In the genomic region with DNA sequence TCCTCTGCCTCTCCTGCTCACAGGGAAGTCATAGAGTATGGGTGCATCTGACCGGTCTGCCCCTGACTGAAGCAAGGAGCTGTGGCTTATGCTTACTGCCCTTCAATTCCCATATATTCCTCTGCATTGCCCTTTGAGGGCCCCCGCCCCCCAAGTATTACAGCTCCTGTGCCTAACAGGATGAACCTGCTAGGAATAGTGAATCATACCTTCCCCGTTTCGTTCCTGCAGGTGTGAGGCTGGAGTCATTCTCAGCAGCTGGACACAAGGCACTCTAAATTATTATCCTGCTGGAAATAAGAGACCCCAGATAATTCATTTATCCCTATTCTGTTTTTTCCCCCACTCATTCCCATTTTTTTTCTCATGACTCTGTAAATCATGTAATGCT, we compare ENCODE assay signal across 19 cellular contexts. TPM values are rescaled to one million over a fixed set of nuclear protein-coding genes. Genes with fewer than 3 reads are reported as not detected.
A peak's percentile ranks its signal among the peaks of the same experiment; 100 is the strongest.
DNase-seq lines count a peak whose midpoint lies in the region; ATAC-seq and TF ChIP-seq lines count a peak whose summit lies in the region.
"Had no signal": no experiment of that assay in that cellular context is flagged by ENCODE, and none has a peak within 500 bp of the region (broad histone marks: within the 10 kb centered on the region; RNA-seq: fewer than 3 reads in every experiment).

No MANE protein-coding gene starts in this region.

- no peak overlapping the region for H2AFZ ChIP-seq in trophoblast cell (ENCODE audit: insufficient read depth, low read length, poor library complexity)

- H2AK5ac ChIP-seq in trophoblast cell (ENCODE audit: low read length) = no peak overlapping the region

- no peak overlapping the region for H2BK5ac ChIP-seq in trophoblast cell (ENCODE audit: low read depth, low read length, poor library complexity)

- no peak overlapping the region for H3K18ac ChIP-seq in trophoblast cell (ENCODE audit: low read length)

- peaks cover 54% of the 10 kb centered on the region for H3K27me3 ChIP-seq in foreskin keratinocyte
- H3K27me3 ChIP-seq in trophoblast cell (ENCODE audit: insufficient read depth, low read length) = peaks cover 16% of the 10 kb centered on the region

- peaks cover 25% of the 10 kb centered on the region for H3K4me1 Mint-ChIP-seq in activated CD8-positive, alpha-beta T cell treated with anti-CD3 and anti-CD28 coated beads, Interleukin-2, amount 10 ng/mL, durations not matched to agents 7 days and 5 days (ENCODE audit: low read depth)
- H3K4me1 Mint-ChIP-seq in activated CD8-positive, alpha-beta T cell treated with anti-CD3 and anti-CD28 coated beads for 36 hours (ENCODE audit: low read depth) = peaks cover 14% of the 10 kb centered on the region

- H4K91ac ChIP-seq in trophoblast cell (ENCODE audit: low read depth, low read length) = no peak overlapping the region

- H3K36me3 ChIP-seq in SK-N-MC (ENCODE audit: insufficient read depth, low read length) (peaks cover 4% of the 10 kb centered on the region; the same call in 1 of the 2 replicates), trophoblast cell (ENCODE audit: control insufficient read depth in 1 of 2, insufficient read depth in 2 of 2, low read length in 2 of 2) (no peaks in the 10 kb centered on the region)
- H3K36me3 ChIP-seq: heart left ventricle, lower lobe of right lung, prostate gland had no signal

- no peak overlapping the region for H2BK12ac ChIP-seq in trophoblast cell (ENCODE audit: low read length)

- no peak overlapping the region for H2BK120ac ChIP-seq in trophoblast cell (ENCODE audit: insufficient read depth, low read length, poor library complexity)

- CTCF ChIA-PET in activated CD8-positive, alpha-beta T cell treated with anti-CD3 and anti-CD28 coated beads, Interleukin-2, amount 10 ng/mL, durations not matched to agents 7 days and 5 days (lab: Charles Lee) = interaction anchor here (0.7 to 3.9 kb wide), 5 partner anchors 9 to 300 kb away, joined by 3 to 12 read pairs (median 3); no protein-coding TSS in a partner anchor
- CTCF ChIA-PET in activated CD8-positive, alpha-beta T cell treated with anti-CD3 and anti-CD28 coated beads for 36 hours (lab: Charles Lee) = interaction anchor here (1.0 kb wide), 2 partner anchors 10 to 24 kb away, joined by 4 to 5 read pairs; no protein-coding TSS in a partner anchor

- H3K4me2 ChIP-seq in trophoblast cell (ENCODE audit: low read length) = peak overlapping the region; percentile 11

- H3K36me3 Mint-ChIP-seq in activated CD8-positive, alpha-beta T cell treated with anti-CD3 and anti-CD28 coated beads, Interleukin-2, amount 10 ng/mL, durations not matched to agents 7 days and 5 days (ENCODE audit: low read depth) = peaks cover 1% of the 10 kb centered on the region
- H3K36me3 Mint-ChIP-seq in activated CD8-positive, alpha-beta T cell treated with anti-CD3 and anti-CD28 coated beads for 36 hours (ENCODE audit: low read depth) = no peaks in the 10 kb centered on the region

- H3K27ac ChIP-seq in SK-N-MC (no peak overlapping the region), foreskin keratinocyte (no peak overlapping the region), trophoblast cell (ENCODE audit: low read depth, low read length) (no peak overlapping the region)
- H3K27ac ChIP-seq: KMS-11, prostate gland had no signal

- intact Hi-C loops in activated CD8-positive, alpha-beta T cell treated with anti-CD3 and anti-CD28 coated beads for 36 hours (cut with micrococcal nuclease) = no loop called here
- intact Hi-C loops in left ventricle myocardium superior (cut with micrococcal nuclease) = no loop called here

- peaks cover 57% of the 10 kb centered on the region for H3K27me3 Mint-ChIP-seq in activated CD8-positive, alpha-beta T cell treated with anti-CD3 and anti-CD28 coated beads, Interleukin-2, amount 10 ng/mL, durations not matched to agents 7 days and 5 days (ENCODE audit: low read depth)
- peaks cover 53% of the 10 kb centered on the region for H3K27me3 Mint-ChIP-seq in activated CD8-positive, alpha-beta T cell treated with anti-CD3 and anti-CD28 coated beads for 36 hours

- H3K23ac ChIP-seq in trophoblast cell (ENCODE audit: low read length) = no peak overlapping the region

- no peak for DNase-seq in activated CD8-positive, alpha-beta T cell treated with anti-CD3 and anti-CD28 coated beads, Interleukin-2, amount 10 ng/mL, durations not matched to agents 7 days and 5 days
- DNase-seq in activated CD8-positive, alpha-beta T cell treated with anti-CD3 and anti-CD28 coated beads for 36 hours = no peak
- no peak for DNase-seq in SK-N-MC (ENCODE audit: low read depth, low spot score)
- DNase-seq in foreskin keratinocyte = peak in 1 of 2 donors; percentile 69
- DNase-seq in trophoblast cell = no peak
- no peak for DNase-seq in left ventricle myocardium superior
- no peak for DNase-seq in effector CD4-positive, alpha-beta T cell
- DNase-seq: activated T-cell treated with anti-CD3 and anti-CD28 coated beads, Interleukin-2, amount 50 U/mL, for 24 hours; DND-41; HCEC 1CT; heart left ventricle; lower lobe of right lung; NCI-H1694; NCI-H82; SHP77 treated with DMSO at 0.1 percent for 48 hours had no signal

- H3K4me3 Mint-ChIP-seq in activated CD8-positive, alpha-beta T cell treated with anti-CD3 and anti-CD28 coated beads, Interleukin-2, amount 10 ng/mL, durations not matched to agents 7 days and 5 days = peak overlapping the region; percentile 80
- H3K4me3 Mint-ChIP-seq in activated CD8-positive, alpha-beta T cell treated with anti-CD3 and anti-CD28 coated beads for 36 hours = no peak overlapping the region

- H3K9me3 ChIP-seq in SK-N-MC (ENCODE audit: low read depth, low read length) = no peaks in the 10 kb centered on the region
- H3K9me3 ChIP-seq in trophoblast cell (ENCODE audit: insufficient read depth, low read depth, low read length) = peaks cover 2% of the 10 kb centered on the region
- H3K9me3 ChIP-seq: heart left ventricle, lower lobe of right lung, prostate gland had no signal

- H3K4ac ChIP-seq in trophoblast cell (ENCODE audit: low read depth, low read length) = no peak overlapping the region

- no peak overlapping the region for H3K27ac Mint-ChIP-seq in activated CD8-positive, alpha-beta T cell treated with anti-CD3 and anti-CD28 coated beads, Interleukin-2, amount 10 ng/mL, durations not matched to agents 7 days and 5 days
- no peak overlapping the region for H3K27ac Mint-ChIP-seq in activated CD8-positive, alpha-beta T cell treated with anti-CD3 and anti-CD28 coated beads for 36 hours
- H3K27ac Mint-ChIP-seq: activated T-cell treated with anti-CD3 and anti-CD28 coated beads, Interleukin-2, amount 50 U/mL, for 24 hours had no signal

- H3K4me3 ChIP-seq in SK-N-MC (peak overlapping the region; percentile 95), trophoblast cell (ENCODE audit: low read depth, low read length) (no peak overlapping the region)
- H3K4me3 ChIP-seq: GM12878 had no signal

- H3K9ac ChIP-seq in SK-N-MC (ENCODE audit: insufficient read length) (no peak overlapping the region), trophoblast cell (ENCODE audit: low read length) (no peak overlapping the region)
- H3K9ac ChIP-seq: KMS-11 had no signal

- no peaks in the 10 kb centered on the region for H3K79me1 ChIP-seq in trophoblast cell (ENCODE audit: low read length)

- WGBS in trophoblast cell (ENCODE audit: extremely low coverage, insufficient coverage, insufficient read length) = no CpG with 5 or more reads among the region's 4 CpGs

- H3K4me1 ChIP-seq in foreskin keratinocyte = peaks cover 26% of the 10 kb centered on the region
- peaks cover 8 to 17% of the 10 kb centered on the region in 2 experiments for H3K4me1 ChIP-seq in trophoblast cell (ENCODE audit: control insufficient read depth in 1 of 2, insufficient read depth in 2 of 2, low read length in 2 of 2)
- H3K4me1 ChIP-seq: prostate gland had no signal

- H3K79me2 ChIP-seq in trophoblast cell (ENCODE audit: control insufficient read depth, insufficient read depth, low read length, poor library complexity) = no peaks in the 10 kb centered on the region

- POLR2A ChIA-PET in activated CD8-positive, alpha-beta T cell treated with anti-CD3 and anti-CD28 coated beads, Interleukin-2, amount 10 ng/mL, durations not matched to agents 7 days and 5 days (lab: Charles Lee) = no interaction called here
- POLR2A ChIA-PET in activated CD8-positive, alpha-beta T cell treated with anti-CD3 and anti-CD28 coated beads for 36 hours (lab: Charles Lee) = no interaction called here

- H3K14ac ChIP-seq in trophoblast cell (ENCODE audit: low read length) = no peak overlapping the region

- no peak for ATAC-seq in activated CD8-positive, alpha-beta T cell treated with anti-CD3 and anti-CD28 coated beads, Interleukin-2, amount 10 ng/mL, durations not matched to agents 7 days and 5 days
- ATAC-seq in activated CD8-positive, alpha-beta T cell treated with anti-CD3 and anti-CD28 coated beads for 36 hours = no peak
- ATAC-seq in foreskin keratinocyte (peak; percentile 70), left ventricle myocardium superior (no peak), HG02884 (IDR thresholded peaks at IDR 0.05; ENCODE audit: unreplicated experiment) (no peak)
- ATAC-seq: GM12878, lower lobe of right lung had no signal

- no peaks in the 10 kb centered on the region for H3K9me3 Mint-ChIP-seq in activated CD8-positive, alpha-beta T cell treated with anti-CD3 and anti-CD28 coated beads, Interleukin-2, amount 10 ng/mL, durations not matched to agents 7 days and 5 days (ENCODE audit: insufficient read depth)
- no peaks in the 10 kb centered on the region for H3K9me3 Mint-ChIP-seq in activated CD8-positive, alpha-beta T cell treated with anti-CD3 and anti-CD28 coated beads for 36 hours
- H3K9me3 Mint-ChIP-seq: activated T-cell treated with anti-CD3 and anti-CD28 coated beads, Interleukin-2, amount 50 U/mL, for 24 hours had no signal

- TF ChIP-seq CTCF in activated CD8-positive, alpha-beta T cell treated with anti-CD3 and anti-CD28 coated beads for 36 hours (IDR thresholded peaks at IDR 0.05) = no peak
- TF ChIP-seq CTCF in foreskin keratinocyte (conservative IDR thresholded peaks at IDR 0.05) = no peak

- no peak overlapping the region for H4K12ac ChIP-seq in trophoblast cell (ENCODE audit: low read depth, low read length)

- no peak overlapping the region for H4K8ac ChIP-seq in trophoblast cell (ENCODE audit: low read depth, low read length)

RNA-seq across cellular contexts. Expression of a gene that starts 2.4 kb away (rescaled TPM):
- 1 to 10 TPM; 4.2 to 5.4 TPM for total RNA-seq in activated CD8-positive, alpha-beta T cell treated with anti-CD3 and anti-CD28 coated beads, Interleukin-2, amount 10 ng/mL, durations not matched to agents 7 days and 5 days
- total RNA-seq in activated CD8-positive, alpha-beta T cell treated with anti-CD3 and anti-CD28 coated beads for 36 hours = under 1 TPM; 0.27 to 0.58 TPM
- total RNA-seq in foreskin keratinocyte = not detected in 2 replicates
- not detected in 2 replicates for polyA plus RNA-seq in foreskin keratinocyte
- polyA plus RNA-seq in trophoblast cell (2013) = 1.4 and 2.0 TPM in 2 replicates
- total RNA-seq in left ventricle myocardium superior = 1.4 TPM
- total RNA-seq: GM12878 had no signal
